Comparison of ENCODE assay signal across 1 cellular context in the genomic region with DNA sequence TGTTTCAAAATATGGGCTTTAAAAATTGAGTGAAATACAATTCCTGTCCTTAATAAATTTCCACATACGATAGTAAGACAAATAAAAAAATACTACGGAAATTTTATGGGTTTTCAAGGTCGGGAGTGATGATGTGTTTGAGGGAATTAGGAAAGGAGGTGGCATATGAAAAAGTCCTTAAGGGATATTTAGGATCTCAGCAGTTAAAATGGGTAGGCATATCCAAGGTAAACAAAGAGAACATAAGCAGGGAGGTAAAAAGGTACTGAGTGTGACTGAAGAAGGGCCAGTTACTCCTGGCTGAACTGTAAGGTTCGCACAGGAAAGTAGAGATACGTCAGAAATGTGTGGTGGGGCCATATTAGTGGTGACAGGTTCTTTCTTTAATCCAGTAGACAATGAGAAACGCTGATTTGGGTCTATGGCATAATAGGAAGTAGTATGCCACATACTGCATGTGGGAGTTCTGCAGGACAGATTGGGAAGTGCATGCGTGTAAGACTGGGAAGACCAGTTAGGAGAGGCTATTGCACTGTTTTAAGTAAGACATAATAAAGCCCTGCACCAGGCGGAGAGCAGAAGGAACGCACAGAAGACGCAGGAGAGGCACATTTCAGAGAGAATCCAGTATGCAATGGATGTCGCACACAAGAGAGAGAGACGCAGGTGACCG.
TF ChIP-seq lines count a peak whose summit lies in the region.

No MANE protein-coding gene starts in this region.

TF ChIP-seq in HepG2, 621 proteins besides CTCF, POLR2A, EP300 and RAD21 (continued from another document):
- 0 out of 2 replicates have a peak, but pooled peaks have one; percentile 28 for TF ChIP-seq CEBPG (CRISPR knock-in tag; IDR thresholded peaks at IDR 0.05)
- no peak for TF ChIP-seq PHF5A (CRISPR knock-in tag; IDR thresholded peaks at IDR 0.05; ENCODE audit: low read depth, unreplicated experiment)
- TF ChIP-seq PITX1 (CRISPR knock-in tag; IDR thresholded peaks at IDR 0.05), result 0 out of 2 replicates have a peak, but pooled peaks have one; percentile 17
- no peak for TF ChIP-seq MEF2D (CRISPR knock-in tag; IDR thresholded peaks at IDR 0.05)
- no peak for TF ChIP-seq KMT2B (CRISPR knock-in tag; IDR thresholded peaks at IDR 0.05)
- TF ChIP-seq, protein P1, sequence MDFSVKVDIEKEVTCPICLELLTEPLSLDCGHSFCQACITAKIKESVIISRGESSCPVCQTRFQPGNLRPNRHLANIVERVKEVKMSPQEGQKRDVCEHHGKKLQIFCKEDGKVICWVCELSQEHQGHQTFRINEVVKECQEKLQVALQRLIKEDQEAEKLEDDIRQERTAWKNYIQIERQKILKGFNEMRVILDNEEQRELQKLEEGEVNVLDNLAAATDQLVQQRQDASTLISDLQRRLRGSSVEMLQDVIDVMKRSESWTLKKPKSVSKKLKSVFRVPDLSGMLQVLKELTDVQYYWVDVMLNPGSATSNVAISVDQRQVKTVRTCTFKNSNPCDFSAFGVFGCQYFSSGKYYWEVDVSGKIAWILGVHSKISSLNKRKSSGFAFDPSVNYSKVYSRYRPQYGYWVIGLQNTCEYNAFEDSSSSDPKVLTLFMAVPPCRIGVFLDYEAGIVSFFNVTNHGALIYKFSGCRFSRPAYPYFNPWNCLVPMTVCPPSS (IDR thresholded peaks at IDR 0.05), result no peak
- TF ChIP-seq FOXA1 (IDR thresholded peaks at IDR 0.05), result no peak
- peak; percentile 47; the same call in 1 of the 2 replicates for TF ChIP-seq FOXA1 (CRISPR knock-in tag; IDR thresholded peaks at IDR 0.05)
- no peak for TF ChIP-seq NBN (conservative IDR thresholded peaks at IDR 0.05)
- TF ChIP-seq ASH2L (IDR thresholded peaks at IDR 0.05; ENCODE audit: insufficient read length, low read depth, low read length), result peak; percentile 27
- no peak for TF ChIP-seq HNF4G (IDR thresholded peaks at IDR 0.05; ENCODE audit: borderline replicate concordance, low read depth, low read length)
- no peak for TF ChIP-seq HNF4G (CRISPR knock-in tag; IDR thresholded peaks at IDR 0.05; ENCODE audit: borderline replicate concordance, low read depth)
- TF ChIP-seq SALL2 (CRISPR knock-in tag; IDR thresholded peaks at IDR 0.05), result no peak
- TF ChIP-seq ARID2 (CRISPR knock-in tag; IDR thresholded peaks at IDR 0.05; ENCODE audit: borderline replicate concordance), result no peak
- peak; percentile 33; the same call in 1 of the 2 replicates for TF ChIP-seq ZNF670 (CRISPR knock-in tag; IDR thresholded peaks at IDR 0.05; ENCODE audit: borderline replicate concordance)
- TF ChIP-seq ZNF468 (CRISPR knock-in tag; IDR thresholded peaks at IDR 0.05), result 0 out of 2 replicates have a peak, but pooled peaks have one; percentile 39
- no peak for TF ChIP-seq ZNF136 (CRISPR knock-in tag; IDR thresholded peaks at IDR 0.05; ENCODE audit: low read depth)
- TF ChIP-seq, protein P2, sequence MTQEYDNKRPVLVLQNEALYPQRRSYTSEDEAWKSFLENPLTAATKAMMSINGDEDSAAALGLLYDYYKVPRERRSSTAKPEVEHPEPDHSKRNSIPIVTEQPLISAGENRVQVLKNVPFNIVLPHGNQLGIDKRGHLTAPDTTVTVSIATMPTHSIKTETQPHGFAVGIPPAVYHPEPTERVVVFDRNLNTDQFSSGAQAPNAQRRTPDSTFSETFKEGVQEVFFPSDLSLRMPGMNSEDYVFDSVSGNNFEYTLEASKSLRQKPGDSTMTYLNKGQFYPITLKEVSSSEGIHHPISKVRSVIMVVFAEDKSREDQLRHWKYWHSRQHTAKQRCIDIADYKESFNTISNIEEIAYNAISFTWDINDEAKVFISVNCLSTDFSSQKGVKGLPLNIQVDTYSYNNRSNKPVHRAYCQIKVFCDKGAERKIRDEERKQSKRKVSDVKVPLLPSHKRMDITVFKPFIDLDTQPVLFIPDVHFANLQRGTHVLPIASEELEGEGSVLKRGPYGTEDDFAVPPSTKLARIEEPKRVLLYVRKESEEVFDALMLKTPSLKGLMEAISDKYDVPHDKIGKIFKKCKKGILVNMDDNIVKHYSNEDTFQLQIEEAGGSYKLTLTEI (CRISPR knock-in tag; conservative IDR thresholded peaks at IDR 0.05), result no peak
- TF ChIP-seq ZNF383 (CRISPR knock-in tag; IDR thresholded peaks at IDR 0.05; ENCODE audit: borderline replicate concordance), result no peak
- TF ChIP-seq ZNF124 (CRISPR knock-in tag; IDR thresholded peaks at IDR 0.05), result 0 out of 2 replicates have a peak, but pooled peaks have one; percentile 13
- TF ChIP-seq ZNF446 (CRISPR knock-in tag; IDR thresholded peaks at IDR 0.05), result 0 out of 2 replicates have a peak, but pooled peaks have one; percentile 48
- 0 out of 4 replicates have a peak, but pooled peaks of 1 of the 2 experiments have one; percentile 18 for TF ChIP-seq MAFK (conservative IDR thresholded peaks at IDR 0.05 in 1 of 2, IDR thresholded peaks at IDR 0.05 in 1 of 2; ENCODE audit: low read length in 2 of 2)
- no peak for TF ChIP-seq ZNF619 (CRISPR knock-in tag; IDR thresholded peaks at IDR 0.05)
- TF ChIP-seq MYNN (CRISPR knock-in tag; IDR thresholded peaks at IDR 0.05; ENCODE audit: low read depth), result no peak
- TF ChIP-seq ZNF629 (CRISPR knock-in tag; conservative IDR thresholded peaks at IDR 0.05), result peak; percentile 41; the same call in 1 of the 2 replicates
- TF ChIP-seq ZNF350 (CRISPR knock-in tag; IDR thresholded peaks at IDR 0.05; ENCODE audit: borderline replicate concordance, low read depth), result no peak
- no peak for TF ChIP-seq SOX13 (IDR thresholded peaks at IDR 0.05)
- TF ChIP-seq SOX13 (CRISPR knock-in tag; conservative IDR thresholded peaks at IDR 0.05 in 1 of 2, IDR thresholded peaks at IDR 0.05 in 1 of 2), result peak in 1 of 2 experiments; percentile 21; a peak in 1 of 4 replicates
- TF ChIP-seq PAX8 (CRISPR knock-in tag; IDR thresholded peaks at IDR 0.05; ENCODE audit: borderline replicate concordance), result 0 out of 2 replicates have a peak, but pooled peaks have one; percentile 43
- no peak for TF ChIP-seq ZNF317 (CRISPR knock-in tag; IDR thresholded peaks at IDR 0.05)
- TF ChIP-seq ZNF75D (CRISPR knock-in tag; IDR thresholded peaks at IDR 0.05; ENCODE audit: borderline replicate concordance), result no peak
- no peak for TF ChIP-seq SMAD9 (CRISPR knock-in tag; IDR thresholded peaks at IDR 0.05)
- TF ChIP-seq ZNF367 (CRISPR knock-in tag; IDR thresholded peaks at IDR 0.05; ENCODE audit: borderline replicate concordance), result no peak
- TF ChIP-seq MEIS2 (CRISPR knock-in tag; IDR thresholded peaks at IDR 0.05), result no peak
- no peak for TF ChIP-seq GATAD1 (CRISPR knock-in tag; IDR thresholded peaks at IDR 0.05)
- TF ChIP-seq MATR3 (CRISPR knock-in tag; IDR thresholded peaks at IDR 0.05), result no peak
- TF ChIP-seq KLF6 (CRISPR knock-in tag; IDR thresholded peaks at IDR 0.05), result peak; percentile 0; the same call in 1 of the 2 replicates
- TF ChIP-seq, protein P3, sequence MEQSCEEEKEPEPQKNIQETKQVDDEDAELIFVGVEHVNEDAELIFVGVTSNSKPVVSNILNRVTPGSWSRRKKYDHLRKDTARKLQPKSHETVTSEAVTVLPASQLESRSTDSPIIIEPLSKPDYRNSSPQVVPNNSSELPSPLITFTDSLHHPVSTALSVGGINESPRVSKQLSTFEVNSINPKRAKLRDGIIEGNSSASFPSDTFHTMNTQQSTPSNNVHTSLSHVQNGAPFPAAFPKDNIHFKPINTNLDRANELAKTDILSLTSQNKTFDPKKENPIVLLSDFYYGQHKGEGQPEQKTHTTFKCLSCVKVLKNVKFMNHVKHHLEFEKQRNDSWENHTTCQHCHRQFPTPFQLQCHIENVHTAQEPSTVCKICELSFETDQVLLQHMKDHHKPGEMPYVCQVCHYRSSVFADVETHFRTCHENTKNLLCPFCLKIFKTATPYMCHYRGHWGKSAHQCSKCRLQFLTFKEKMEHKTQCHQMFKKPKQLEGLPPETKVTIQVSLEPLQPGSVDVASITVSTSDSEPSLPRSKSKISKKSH (CRISPR knock-in tag; IDR thresholded peaks at IDR 0.05; ENCODE audit: borderline replicate concordance), result no peak
- TF ChIP-seq CCAR2 (optimal IDR thresholded peaks at IDR 0.05; ENCODE audit: low read depth, low read length), result no peak
- TF ChIP-seq, protein P4, sequence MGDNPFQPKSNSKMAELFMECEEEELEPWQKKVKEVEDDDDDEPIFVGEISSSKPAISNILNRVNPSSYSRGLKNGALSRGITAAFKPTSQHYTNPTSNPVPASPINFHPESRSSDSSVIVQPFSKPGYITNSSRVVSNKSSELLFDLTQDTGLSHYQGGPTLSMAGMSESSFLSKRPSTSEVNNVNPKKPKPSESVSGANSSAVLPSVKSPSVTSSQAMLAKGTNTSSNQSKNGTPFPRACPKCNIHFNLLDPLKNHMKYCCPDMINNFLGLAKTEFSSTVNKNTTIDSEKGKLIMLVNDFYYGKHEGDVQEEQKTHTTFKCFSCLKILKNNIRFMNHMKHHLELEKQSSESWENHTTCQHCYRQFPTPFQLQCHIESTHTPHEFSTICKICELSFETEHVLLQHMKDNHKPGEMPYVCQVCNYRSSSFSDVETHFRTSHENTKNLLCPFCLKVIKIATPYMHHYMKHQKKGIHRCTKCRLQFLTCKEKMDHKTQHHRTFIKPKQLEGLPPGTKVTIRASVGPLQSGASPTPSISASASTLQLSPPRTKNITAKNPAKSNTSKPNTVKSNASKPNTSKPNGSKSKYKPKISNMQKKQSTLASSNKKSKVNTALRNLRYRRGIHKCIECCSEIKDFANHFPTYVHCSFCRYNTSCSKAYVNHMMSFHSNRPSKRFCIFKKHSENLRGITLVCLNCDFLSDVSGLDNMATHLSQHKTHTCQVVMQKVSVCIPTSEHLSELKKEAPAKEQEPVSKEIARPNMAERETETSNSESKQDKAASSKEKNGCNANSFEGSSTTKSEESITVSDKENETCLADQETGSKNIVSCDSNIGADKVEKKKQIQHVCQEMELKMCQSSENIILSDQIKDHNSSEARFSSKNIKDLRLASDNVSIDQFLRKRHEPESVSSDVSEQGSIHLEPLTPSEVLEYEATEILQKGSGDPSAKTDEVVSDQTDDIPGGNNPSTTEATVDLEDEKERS (CRISPR knock-in tag; IDR thresholded peaks at IDR 0.05), result 0 out of 2 replicates have a peak, but pooled peaks have one; percentile 30
